In the genomic region with DNA sequence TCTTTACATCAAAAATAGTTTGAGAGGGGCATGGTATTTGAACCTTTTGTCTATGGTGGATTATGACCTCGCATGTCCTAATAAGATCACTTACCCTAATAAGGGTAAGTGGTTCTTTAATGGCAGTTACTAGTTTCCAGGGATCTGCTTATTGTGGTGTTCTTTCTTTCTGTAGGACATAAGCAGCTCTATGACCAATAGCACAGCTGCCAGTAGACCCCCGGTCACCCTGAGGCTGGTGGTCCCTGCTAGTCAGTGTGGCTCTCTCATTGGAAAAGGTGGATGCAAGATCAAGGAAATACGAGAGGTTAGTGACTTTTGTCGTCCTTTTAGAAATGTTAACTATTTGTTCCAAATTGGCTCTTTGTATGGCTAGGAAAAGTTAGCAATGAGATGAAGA, we compare ENCODE assay signal across 1 cellular context.
A peak's percentile ranks its signal among the peaks of the same experiment; 100 is the strongest.
TF ChIP-seq lines count a peak whose summit lies in the region.

No MANE protein-coding gene starts in this region.

TF ChIP-seq in H1, 55 proteins besides CTCF, POLR2A, EP300 and RAD21:
- TF ChIP-seq POLR2AphosphoS5 (IDR thresholded peaks at IDR 0.05; ENCODE audit: low read depth, low read length) (peak; percentile 52; the same call in 1 of the 2 replicates), POU5F1 (IDR thresholded peaks at IDR 0.05; ENCODE audit: low read depth, low read length) (no peak)
